ENCODE assay signal across 8 cellular contexts in the genomic region with DNA sequence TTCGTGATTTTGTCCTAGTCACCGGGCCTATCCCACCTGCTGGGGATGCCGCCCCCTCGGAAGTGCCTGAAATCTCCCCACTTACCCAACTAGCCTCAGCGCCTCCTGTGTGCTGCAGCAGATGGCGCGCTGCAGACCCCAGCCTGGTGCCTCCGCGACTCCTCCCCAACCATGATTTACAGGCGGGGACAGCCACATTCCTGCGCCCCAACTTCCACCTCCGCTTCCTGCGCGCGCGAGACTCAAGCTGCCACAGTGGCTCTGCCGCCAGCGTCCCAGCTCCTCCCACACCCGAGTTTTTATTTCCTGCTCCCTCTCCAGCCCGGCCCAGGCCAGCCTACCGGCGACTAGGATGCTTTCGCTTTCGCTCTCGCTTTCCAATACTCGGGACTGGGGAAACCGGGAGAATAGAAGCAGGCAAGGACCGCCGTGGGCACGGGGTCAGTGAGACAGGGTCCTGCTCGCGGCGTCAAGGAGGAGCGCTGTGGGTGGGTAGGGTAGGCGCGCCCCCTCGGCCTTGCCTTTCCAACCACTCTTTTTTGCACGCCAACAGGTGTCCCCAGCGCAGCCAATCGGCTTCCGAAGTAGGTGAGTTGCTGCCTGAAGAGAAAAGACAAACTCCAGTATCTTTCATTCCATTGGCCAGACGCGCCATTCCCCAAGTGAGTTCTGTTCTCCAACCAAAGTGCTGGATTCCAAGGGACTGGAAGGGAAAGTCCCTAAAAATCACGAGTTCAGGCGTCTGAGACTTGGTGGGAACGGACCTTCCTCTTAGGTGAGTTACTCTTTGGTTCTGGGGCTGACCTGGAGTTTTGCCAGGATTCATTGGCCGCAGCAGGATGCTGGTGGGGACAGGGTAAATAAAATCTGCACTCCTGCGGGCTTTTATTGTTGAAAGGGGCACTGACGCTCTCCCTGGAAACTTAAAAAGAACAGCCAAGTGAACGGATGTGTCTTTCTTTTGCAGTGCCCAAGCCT. TPM values are rescaled to one million over a fixed set of nuclear protein-coding genes. Genes with fewer than 3 reads are reported as not detected.
A peak's percentile ranks its signal among the peaks of the same experiment; 100 is the strongest.
DNase-seq lines count a peak whose midpoint lies in the region; ATAC-seq lines count a peak whose summit lies in the region.

A gene with protein sequence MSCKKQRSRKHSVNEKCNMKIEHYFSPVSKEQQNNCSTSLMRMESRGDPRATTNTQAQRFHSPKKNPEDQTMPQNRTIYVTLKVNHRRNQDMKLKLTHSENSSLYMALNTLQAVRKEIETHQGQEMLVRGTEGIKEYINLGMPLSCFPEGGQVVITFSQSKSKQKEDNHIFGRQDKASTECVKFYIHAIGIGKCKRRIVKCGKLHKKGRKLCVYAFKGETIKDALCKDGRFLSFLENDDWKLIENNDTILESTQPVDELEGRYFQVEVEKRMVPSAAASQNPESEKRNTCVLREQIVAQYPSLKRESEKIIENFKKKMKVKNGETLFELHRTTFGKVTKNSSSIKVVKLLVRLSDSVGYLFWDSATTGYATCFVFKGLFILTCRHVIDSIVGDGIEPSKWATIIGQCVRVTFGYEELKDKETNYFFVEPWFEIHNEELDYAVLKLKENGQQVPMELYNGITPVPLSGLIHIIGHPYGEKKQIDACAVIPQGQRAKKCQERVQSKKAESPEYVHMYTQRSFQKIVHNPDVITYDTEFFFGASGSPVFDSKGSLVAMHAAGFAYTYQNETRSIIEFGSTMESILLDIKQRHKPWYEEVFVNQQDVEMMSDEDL (plus strand): TSS at position 327 of the 978 bp plus-strand sequence. CDS start 6,017 bp downstream, outside the sequence.

- DNase-seq in COR-L47 (lab: John Stamatoyannopoulos, UW) (peak; percentile 87), HS-27A (ENCODE audit: low read depth) (peak; percentile 73), OCI-M1 (lab: John Stamatoyannopoulos, UW) (peak; percentile 90)
- peak; percentile 86 for DNase-seq in activated T-cell treated with anti-CD3 and anti-CD28 coated beads, Interleukin-2, amount 50 U/mL, for 1 hour
- peak; percentile 45 to 69 for DNase-seq in stimulated activated CD8-positive, alpha-beta memory T cell treated with anti-CD3 and anti-CD28 coated beads, Interleukin-4, amount 100 ng/mL, for 4 hours (ENCODE audit: low read depth in 2 of 2, low spot score in 1 of 2)

- ATAC-seq in GM19467 (IDR thresholded peaks at IDR 0.05; ENCODE audit: unreplicated experiment), result peak; percentile 69

- H3K9me3 ChIP-seq in esophagus (ENCODE audit: control insufficient read depth in 2 of 2, insufficient read depth in 1 of 2, low read depth in 1 of 2, low read length in 1 of 2), result no peaks in the 10 kb centered on the region
- H3K9me3 ChIP-seq in mucosa of rectum (ENCODE audit: control insufficient read depth in 2 of 2, low read length in 2 of 2), result no peaks in the 10 kb centered on the region

- H3K27me3 ChIP-seq in esophagus (ENCODE audit: control insufficient read depth in 1 of 2, insufficient read depth in 2 of 2, low read length in 2 of 2) (no peaks in the 10 kb centered on the region), mucosa of rectum (ENCODE audit: control insufficient read depth in 2 of 2, insufficient read depth in 2 of 2, low read length in 2 of 2) (no peaks in the 10 kb centered on the region)

- H3K9ac ChIP-seq in mucosa of rectum (ENCODE audit: low read depth in 1 of 2, low read length in 2 of 2), result peak within 1 kb of the TSS; percentile 89 to 90

- H3K4me3 ChIP-seq in esophagus (ENCODE audit: low read depth in 1 of 2, low read length in 2 of 2) (peak within 1 kb of the TSS; percentile 63 to 87), mucosa of rectum (ENCODE audit: low read length in 2 of 2) (peak within 1 kb of the TSS; percentile 93 to 96)

- H3K27ac ChIP-seq in esophagus (ENCODE audit: low read depth in 2 of 2, low read length in 1 of 2), result peak within 1 kb of the TSS; percentile 95 to 97
- H3K27ac ChIP-seq in mucosa of rectum (ENCODE audit: low read depth in 2 of 2, low read length in 2 of 2), result peak within 1 kb of the TSS; percentile 96 to 99

- peaks cover 0 to 2% of the 10 kb centered on the region in 2 donors for H3K4me1 ChIP-seq in esophagus (ENCODE audit: control insufficient read depth in 2 of 2, insufficient read depth in 2 of 2, low read length in 1 of 2)
- peaks cover 20 to 26% of the 10 kb centered on the region in 2 donors for H3K4me1 ChIP-seq in mucosa of rectum (ENCODE audit: control insufficient read depth in 2 of 2, insufficient read depth in 2 of 2, low read length in 2 of 2)

- H3K36me3 ChIP-seq in esophagus (ENCODE audit: control insufficient read depth in 2 of 2, insufficient read depth in 2 of 2, low read length in 1 of 2), result no peaks in the 10 kb centered on the region
- H3K36me3 ChIP-seq in mucosa of rectum (ENCODE audit: control insufficient read depth in 2 of 2, insufficient read depth in 2 of 2, low read length in 2 of 2), result peaks cover 0 to 8% of the 10 kb centered on the region in 2 donors

- WGBS in esophagus, 2 donors, result 0% methylated on average over 50 of the region's 50 CpGs

RNA-seq across cellular contexts. Expression of the gene that starts here (rescaled TPM):
- polyA plus RNA-seq in esophagus, result 10 to 100 TPM in 1 of 2 donors, 1 to 10 TPM in 1; 6.6 to 21.7 TPM

Comparison
In these comparisons a context has a peak if more than half of its experiments do, and no peak if none do; other contexts are left out.
1. Peak in every context shown above with its lines: DNase-seq, ATAC-seq, H3K4me3 ChIP-seq and H3K27ac ChIP-seq.